ENCODE assay signal across 1 cellular context in the genomic region with DNA sequence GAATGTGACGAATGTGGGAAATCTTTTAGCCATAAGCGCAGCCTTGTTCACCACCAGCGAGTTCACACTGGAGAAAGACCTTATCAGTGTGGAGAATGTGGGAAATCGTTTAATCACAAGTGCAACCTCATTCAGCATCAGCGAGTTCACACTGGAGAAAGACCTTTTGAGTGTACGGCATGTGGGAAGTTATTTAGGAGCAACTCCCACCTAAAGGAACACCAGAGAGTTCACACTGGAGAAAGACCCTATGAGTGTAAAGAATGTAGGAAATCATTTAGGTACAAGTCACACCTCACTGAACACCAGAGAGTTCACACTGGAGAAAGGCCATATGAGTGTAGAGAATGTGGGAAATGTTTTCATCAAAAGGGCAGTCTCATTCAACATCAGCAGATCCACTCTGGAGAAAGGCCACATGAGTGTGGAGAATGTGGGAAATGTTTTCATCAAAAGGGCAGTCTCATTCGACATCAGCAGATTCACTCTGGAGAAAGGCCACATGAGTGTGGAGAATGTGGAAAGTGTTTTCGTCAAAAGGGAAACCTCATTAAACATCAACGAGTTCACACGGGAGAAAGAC.
TF ChIP-seq lines count a peak whose summit lies in the region.

No MANE protein-coding gene starts in this region.

TF ChIP-seq in HepG2, 621 proteins besides CTCF, POLR2A, EP300 and RAD21:
- TF ChIP-seq GTF2F1 (IDR thresholded peaks at IDR 0.05; ENCODE audit: low read length) (no peak), RBFOX2 (IDR thresholded peaks at IDR 0.05; ENCODE audit: low read depth, low read length) (0 out of 2 replicates have a peak, but pooled peaks have one; percentile 3)
